25 cellular contexts compared by ENCODE assay signal in the genomic region with DNA sequence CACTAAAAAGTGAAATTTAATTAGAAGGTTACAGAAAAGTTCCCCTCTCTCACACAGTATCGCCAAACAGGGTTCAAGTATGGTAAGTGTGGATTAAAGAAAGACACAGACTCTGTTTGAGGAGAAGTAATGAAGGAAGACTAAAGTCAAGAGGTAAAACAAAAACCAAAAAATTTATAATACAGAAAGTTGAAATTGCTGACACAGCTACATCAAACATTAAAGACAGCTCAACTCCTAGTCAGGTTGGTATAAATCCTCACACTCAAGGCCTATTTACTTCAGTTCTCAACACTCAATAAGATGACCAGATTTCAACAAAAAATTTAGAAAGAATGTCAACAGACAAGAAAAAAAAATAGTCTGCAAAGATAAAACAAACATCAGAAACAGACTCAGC.
DNase-seq lines count a peak whose midpoint lies in the region; ATAC-seq, FAIRE-seq and TF ChIP-seq lines count a peak whose summit lies in the region.
"Had no signal": no experiment of that assay in that cellular context is flagged by ENCODE, and none has a peak within 500 bp of the region (broad histone marks: within the 10 kb centered on the region; RNA-seq: fewer than 3 reads in every experiment).

No MANE protein-coding gene starts in this region.

- BruUV-seq in HepG2 (replicated peaks; lab: Mats Ljungman, UMichigan) (no TSS peak), K562 (replicated peaks; lab: Mats Ljungman, UMichigan) (no TSS peak)

- intact Hi-C loops in HepG2 (cut with micrococcal nuclease; ENCODE audit: unreplicated experiment) = no loop called here
- intact Hi-C loops in right lobe of liver (cut with DNase I) = no loop called here
- intact Hi-C loops in K562 (cut with micrococcal nuclease) = no loop called here

- no peak overlapping the region for H3K27ac Mint-ChIP-seq in GM23338
- no peak overlapping the region for H3K27ac Mint-ChIP-seq in T-helper 2 cell treated with Interferon-gamma antibody and Interleukin-4, amounts not matched to agents 5 μg/mL and 100 μg/mL, for 36 hours
- H3K27ac Mint-ChIP-seq: CD14-positive monocyte; CD4-positive, alpha-beta memory T cell; CD4-positive, CD25-positive, alpha-beta regulatory T cell; CD8-positive, alpha-beta memory T cell had no signal

- no peaks in the 10 kb centered on the region for H3F3A ChIP-seq in GM23338 (replicated peaks; ENCODE audit: low read depth)
- H3F3A ChIP-seq in smooth muscle cell (ENCODE audit: low read depth) = no peaks in the 10 kb centered on the region

- H2AFZ ChIP-seq in HepG2 (ENCODE audit: low read length) (no peak overlapping the region), GM23338 (peak overlapping the region; percentile 15; the same call in 1 of the 2 replicates), K562 (ENCODE audit: low read depth, low read length) (no peak overlapping the region), smooth muscle cell (ENCODE audit: low read depth) (peak overlapping the region; percentile 38)

- H4K20me1 ChIP-seq in HepG2 (ENCODE audit: insufficient read depth, low read length) (no peaks in the 10 kb centered on the region), GM23338 (replicated peaks; ENCODE audit: insufficient read depth) (no peaks in the 10 kb centered on the region), K562 (replicated peaks; ENCODE audit: control insufficient read depth, insufficient read depth, low read length) (no peaks in the 10 kb centered on the region), smooth muscle cell (ENCODE audit: low read depth) (no peaks in the 10 kb centered on the region)
- H4K20me1 ChIP-seq: BLaER1 had no signal

- no peak for TF ChIP-seq CTCF in HepG2 (CRISPR knock-in tag; IDR thresholded peaks at IDR 0.05)
- no peak for TF ChIP-seq CTCF in right lobe of liver (IDR thresholded peaks at IDR 0.05)
- TF ChIP-seq CTCF in GM23338 (conservative IDR thresholded peaks at IDR 0.05; ENCODE audit: low read depth in 2 of 2) = no peak
- TF ChIP-seq CTCF in K562 (IDR thresholded peaks at IDR 0.05 in 2 of 3, conservative IDR thresholded peaks at IDR 0.05 in 1 of 3; ENCODE audit: insufficient read depth in 2 of 3, low read depth in 1 of 3, low read length in 3 of 3) = no peak
- TF ChIP-seq CTCF in smooth muscle cell (IDR thresholded peaks at IDR 0.05; ENCODE audit: borderline replicate concordance, insufficient read depth, poor library complexity, severe bottlenecking) = no peak

- H3K36me3 ChIP-seq in HepG2 (replicated peaks in 1 of 2; ENCODE audit: control insufficient read depth in 1 of 2, insufficient read depth in 2 of 2, low read length in 2 of 2) = no peaks in the 10 kb centered on the region
- H3K36me3 ChIP-seq in right lobe of liver = no peaks in the 10 kb centered on the region
- no peaks in the 10 kb centered on the region for H3K36me3 ChIP-seq in GM23338 (ENCODE audit: insufficient read depth)
- no peaks in the 10 kb centered on the region for H3K36me3 ChIP-seq in K562 (ENCODE audit: control insufficient read depth, insufficient read depth, low read length)
- no peaks in the 10 kb centered on the region for H3K36me3 ChIP-seq in smooth muscle cell (ENCODE audit: low read depth)
- H3K36me3 ChIP-seq: BE2C, BLaER1 had no signal

- no peak for FAIRE-seq in HepG2 (lab: Jason Lieb, UNC)
- FAIRE-seq in K562 (lab: Jason Lieb, UNC) = no peak
- FAIRE-seq: GM12878, GM12892, GM18507 had no signal

- H3K27me3 ChIP-seq in HepG2 (ENCODE audit: control insufficient read depth in 1 of 2, insufficient read depth in 2 of 2, low read length in 2 of 2) = no peaks in the 10 kb centered on the region
- no peaks in the 10 kb centered on the region for H3K27me3 ChIP-seq in right lobe of liver
- no peaks in the 10 kb centered on the region for H3K27me3 ChIP-seq in GM23338 (ENCODE audit: insufficient read depth)
- no peaks in the 10 kb centered on the region for H3K27me3 ChIP-seq in K562 (ENCODE audit: control insufficient read depth in 2 of 2, insufficient read depth in 2 of 2, low read length in 2 of 2)
- H3K27me3 ChIP-seq in smooth muscle cell (ENCODE audit: low read depth) = no peaks in the 10 kb centered on the region
- H3K27me3 ChIP-seq: BE2C, BLaER1 had no signal

- in situ Hi-C loops in HepG2 (cut with HindIII; ENCODE audit: extremely low pct_ligation_motif_present, low pct_unique_long_range_greater_than_20kb) = no loop called here
- in situ Hi-C loops in K562 (cut with MboI) = no loop called here

- TF ChIP-seq RAD21 in HepG2 (CRISPR knock-in tag; IDR thresholded peaks at IDR 0.05) (no peak), K562 (CRISPR knock-in tag; conservative IDR thresholded peaks at IDR 0.05 in 1 of 2, IDR thresholded peaks at IDR 0.05 in 1 of 2) (no peak)

- TF ChIP-seq EP300 in HepG2 (IDR thresholded peaks at IDR 0.05; ENCODE audit: low read depth in 2 of 2, low read length in 2 of 2) = no peak
- TF ChIP-seq EP300 in HepG2 (CRISPR knock-in tag; IDR thresholded peaks at IDR 0.05; ENCODE audit: borderline replicate concordance) = no peak
- no peak for TF ChIP-seq EP300 in K562 (IDR thresholded peaks at IDR 0.05; ENCODE audit: low read length)

- no peaks in the 10 kb centered on the region for H3K36me3 Mint-ChIP-seq in GM23338 (ENCODE audit: low read depth)
- H3K36me3 Mint-ChIP-seq in T-helper 2 cell treated with Interferon-gamma antibody and Interleukin-4, amounts not matched to agents 5 μg/mL and 100 μg/mL, for 36 hours (ENCODE audit: low read depth) = no peaks in the 10 kb centered on the region
- H3K36me3 Mint-ChIP-seq: CD14-positive monocyte; CD4-positive, alpha-beta memory T cell; CD4-positive, CD25-positive, alpha-beta regulatory T cell; CD8-positive, alpha-beta memory T cell had no signal

- H3K9me2 ChIP-seq in GM23338 (ENCODE audit: insufficient read depth) = no peaks in the 10 kb centered on the region; the same call in 1 of the 2 replicates

- ATAC-seq in HepG2 (no peak), right lobe of liver (no peak), GM23338 (no peak), K562 (no peak)
- ATAC-seq: GM12878 had no signal

- WGBS in HepG2 (ENCODE audit: low lambda C conversion rate) = 0% methylated on average over 1 of the region's 1 CpG
- WGBS in right lobe of liver (ENCODE audit: insufficient coverage, low coverage, low lambda C conversion rate, missing lambda C conversion rate) = 80% methylated on average over 1 of the region's 1 CpG
- 0% methylated on average over 1 of the region's 1 CpG for WGBS in K562 (ENCODE audit: insufficient coverage, low coverage, missing lambda C conversion rate)
- 93% methylated on average over 1 of the region's 1 CpG for WGBS in smooth muscle cell (ENCODE audit: low lambda C conversion rate)

- H3K4me1 ChIP-seq in HepG2 (ENCODE audit: insufficient read depth, low read length) (no peaks in the 10 kb centered on the region), right lobe of liver (no peaks in the 10 kb centered on the region), GM23338 (ENCODE audit: insufficient read depth) (peaks cover 10% of the 10 kb centered on the region; the same call in 1 of the 2 replicates), K562 (replicated peaks in 1 of 2; ENCODE audit: control insufficient read depth in 2 of 2, insufficient read depth in 2 of 2, low read length in 2 of 2) (no peaks in the 10 kb centered on the region), smooth muscle cell (ENCODE audit: low read depth) (no peaks in the 10 kb centered on the region)
- H3K4me1 ChIP-seq: BE2C, BLaER1 had no signal

- POLR2A ChIA-PET in HepG2 (lab: Yijun Ruan, JAX) = no interaction called here
- POLR2A ChIA-PET in K562 (lab: Yijun Ruan, JAX) = no interaction called here

- DNase-seq in HepG2 (ENCODE audit: low spot score) (no peak), right lobe of liver (no peak), GM23338 (ENCODE audit: low spot score) (no peak), K562 (ENCODE audit: extremely low read depth in 1 of 4, low spot score in 3 of 4) (no peak), smooth muscle cell (lab: John Stamatoyannopoulos, UW; ENCODE audit: unreplicated experiment) (no peak), superior temporal gyrus (ENCODE audit: extremely low spot score) (no peak), glomerular visceral epithelial cell (ENCODE audit: extremely low spot score) (no peak)
- no peak for DNase-seq in T-helper 2 cell treated with Interferon-gamma antibody and Interleukin-4, amounts not matched to agents 5 μg/mL and 100 μg/mL, for 36 hours (ENCODE audit: low spot score)
- DNase-seq: ACHN; BE2C; C1 segment of cervical spinal cord; CD4-positive, alpha-beta memory T cell; CD4-positive, CD25-positive, alpha-beta regulatory T cell; CD8-positive, alpha-beta memory T cell; COR-L47; DMS79; DND-41; EL; GDM1 had no signal

- TF ChIP-seq POLR2A in HepG2 (IDR thresholded peaks at IDR 0.05; ENCODE audit: insufficient read depth in 1 of 2, low read depth in 2 of 2, low read length in 2 of 2) (no peak), right lobe of liver (IDR thresholded peaks at IDR 0.05) (no peak), K562 (conservative IDR thresholded peaks at IDR 0.05) (no peak)

- no peaks in the 10 kb centered on the region for H3K9me1 ChIP-seq in K562 (ENCODE audit: control insufficient read depth, insufficient read depth, low read length)

- no peak overlapping the region for H3K27ac ChIP-seq in HepG2 (ENCODE audit: extremely low read length, insufficient read depth, low read length)
- no peak overlapping the region for H3K27ac ChIP-seq in right lobe of liver
- H3K27ac ChIP-seq in GM23338 (ENCODE audit: low read depth) = no peak overlapping the region
- no peak overlapping the region for H3K27ac ChIP-seq in K562 (ENCODE audit: extremely low read depth, low read depth, low read length)
- no peak overlapping the region for H3K27ac ChIP-seq in smooth muscle cell (ENCODE audit: low read depth)
- H3K27ac ChIP-seq: 22Rv1, BLaER1 had no signal

- no peaks in the 10 kb centered on the region for H3K27me3 Mint-ChIP-seq in GM23338 (ENCODE audit: insufficient read depth, low read depth, poor library complexity)
- H3K27me3 Mint-ChIP-seq in T-helper 2 cell treated with Interferon-gamma antibody and Interleukin-4, amounts not matched to agents 5 μg/mL and 100 μg/mL, for 36 hours (ENCODE audit: low read depth) = no peaks in the 10 kb centered on the region
- H3K27me3 Mint-ChIP-seq: CD4-positive, alpha-beta memory T cell; CD4-positive, CD25-positive, alpha-beta regulatory T cell; CD8-positive, alpha-beta memory T cell had no signal

- CTCF ChIA-PET in HepG2 (lab: Yijun Ruan, JAX; ENCODE audit: low intra/inter-chr PET ratio, low total read pairs) (no interaction called here), K562 (lab: Yijun Ruan, JAX; ENCODE audit: low intra/inter-chr PET ratio) (no interaction called here)

- no peak overlapping the region for H3K4me3 Mint-ChIP-seq in GM23338
- H3K4me3 Mint-ChIP-seq in T-helper 2 cell treated with Interferon-gamma antibody and Interleukin-4, amounts not matched to agents 5 μg/mL and 100 μg/mL, for 36 hours = no peak overlapping the region
- H3K4me3 Mint-ChIP-seq: CD14-positive monocyte; CD4-positive, alpha-beta memory T cell; CD4-positive, CD25-positive, alpha-beta regulatory T cell; CD8-positive, alpha-beta memory T cell had no signal

- no peak overlapping the region for H3K4me3 ChIP-seq in HepG2 (replicated peaks in 1 of 3; ENCODE audit: insufficient read depth in 1 of 3, low read depth in 2 of 3, low read length in 3 of 3)
- no peak overlapping the region for H3K4me3 ChIP-seq in right lobe of liver
- H3K4me3 ChIP-seq in GM23338 = no peak overlapping the region
- no peak overlapping the region for H3K4me3 ChIP-seq in K562
- H3K4me3 ChIP-seq in smooth muscle cell = no peak overlapping the region
- H3K4me3 ChIP-seq: BLaER1, GM12878 had no signal

- no peak overlapping the region for H3K9ac ChIP-seq in HepG2 (ENCODE audit: insufficient read depth, low read depth, low read length)
- no peak overlapping the region for H3K9ac ChIP-seq in K562 (ENCODE audit: insufficient read depth in 1 of 2, low read depth in 2 of 2, low read length in 2 of 2)
- H3K9ac ChIP-seq in smooth muscle cell (ENCODE audit: low read depth) = no peak overlapping the region
- H3K9ac ChIP-seq: BLaER1 had no signal

- no peak overlapping the region for H3K4me2 ChIP-seq in HepG2 (ENCODE audit: low read depth, low read length)
- no peak overlapping the region for H3K4me2 ChIP-seq in GM23338
- H3K4me2 ChIP-seq in K562 (ENCODE audit: insufficient read depth, low read length) = no peak overlapping the region
- H3K4me2 ChIP-seq in smooth muscle cell = no peak overlapping the region
- H3K4me2 ChIP-seq: BLaER1 had no signal

- peaks cover 8% of the 10 kb centered on the region; the same call in 2 of the 3 replicates for H3K4me1 Mint-ChIP-seq in GM23338
- H3K4me1 Mint-ChIP-seq in T-helper 2 cell treated with Interferon-gamma antibody and Interleukin-4, amounts not matched to agents 5 μg/mL and 100 μg/mL, for 36 hours (ENCODE audit: low read depth) = no peaks in the 10 kb centered on the region
- H3K4me1 Mint-ChIP-seq: CD4-positive, alpha-beta memory T cell; CD4-positive, CD25-positive, alpha-beta regulatory T cell; CD8-positive, alpha-beta memory T cell had no signal

- peaks cover 3% of the 10 kb centered on the region; the same call in 2 of the 3 replicates for H3K9me3 Mint-ChIP-seq in GM23338
- peaks cover 42% of the 10 kb centered on the region for H3K9me3 Mint-ChIP-seq in T-helper 2 cell treated with Interferon-gamma antibody and Interleukin-4, amounts not matched to agents 5 μg/mL and 100 μg/mL, for 36 hours

- H3K79me2 ChIP-seq in HepG2 (ENCODE audit: insufficient read depth, low read length) (no peaks in the 10 kb centered on the region), GM23338 (replicated peaks; ENCODE audit: insufficient read depth) (no peaks in the 10 kb centered on the region), K562 (ENCODE audit: control insufficient read depth, insufficient read depth, low read length) (no peaks in the 10 kb centered on the region), smooth muscle cell (ENCODE audit: low read depth) (no peaks in the 10 kb centered on the region)

- peaks cover 37% of the 10 kb centered on the region for H3K9me3 ChIP-seq in HepG2 (ENCODE audit: low read length)
- H3K9me3 ChIP-seq in right lobe of liver = no peaks in the 10 kb centered on the region
- no peaks in the 10 kb centered on the region for H3K9me3 ChIP-seq in K562 (replicated peaks; ENCODE audit: control insufficient read depth, insufficient read depth, low read depth, low read length)
- H3K9me3 ChIP-seq in smooth muscle cell (replicated peaks; ENCODE audit: low read depth) = no peaks in the 10 kb centered on the region
- H3K9me3 ChIP-seq: BE2C, BLaER1 had no signal

Comparison
In these comparisons a context has a peak if more than half of its experiments do, and no peak if none do; other contexts are left out.
1. H2AFZ ChIP-seq: peak in GM23338 (single experiment) and smooth muscle cell (single experiment); none in HepG2 (single experiment) and K562 (single experiment).